Comparison of ENCODE assay signal across 16 cellular contexts in the genomic region with DNA sequence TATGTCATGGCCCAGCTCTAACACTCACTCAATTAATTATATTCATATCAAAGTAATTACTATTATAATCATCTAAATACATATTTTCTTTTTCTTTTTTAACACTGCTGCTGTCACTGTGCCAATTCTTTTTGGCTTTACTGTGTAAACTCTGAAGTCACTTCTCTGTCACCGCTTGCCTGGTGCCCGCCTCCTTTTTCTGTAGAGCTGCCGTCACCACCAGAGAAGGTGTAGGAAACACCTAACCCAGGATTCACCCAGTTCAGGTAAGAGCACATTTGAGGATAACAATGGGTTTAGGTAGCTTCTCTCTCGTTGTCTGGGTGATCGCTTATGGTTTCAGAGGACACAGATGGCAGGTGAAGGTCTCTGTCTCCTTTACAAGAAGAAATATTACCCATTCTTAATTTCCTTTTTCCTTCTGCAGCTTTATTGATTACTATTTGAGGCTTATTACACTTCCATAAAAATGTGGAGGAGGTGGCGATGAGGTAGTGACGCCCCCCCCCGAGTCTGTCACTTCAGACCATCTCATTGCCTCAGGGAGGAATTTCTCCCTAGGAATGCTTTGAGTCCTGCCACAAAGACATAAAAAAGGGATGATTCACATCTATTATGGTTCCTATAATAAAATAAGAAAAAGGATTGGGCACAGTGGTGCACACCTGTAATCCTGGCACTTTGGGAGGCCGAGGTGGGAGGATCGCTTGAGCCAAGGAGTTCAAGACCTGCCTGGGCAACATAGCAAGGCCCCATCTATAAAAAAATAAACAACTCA.
"Had no signal": no experiment of that assay in that cellular context is flagged by ENCODE, and none has a peak within 500 bp of the region (broad histone marks: within the 10 kb centered on the region; RNA-seq: fewer than 3 reads in every experiment).

No MANE protein-coding gene starts in this region.

- H3K27ac Mint-ChIP-seq: activated CD4-positive, alpha-beta memory T cell treated with anti-CD3 and anti-CD28 coated beads for 36 hours; naive thymus-derived CD4-positive, alpha-beta T cell; stimulated activated effector memory CD8-positive, alpha-beta T cell treated with anti-CD3 and anti-CD28 coated beads, Interleukin-12 subunit alpha, Interleukin-12 subunit beta, amount 100 ng/mL, for 72 hours; type B pancreatic cell had no signal

- H3K36me3 Mint-ChIP-seq: activated CD4-positive, alpha-beta memory T cell treated with anti-CD3 and anti-CD28 coated beads for 36 hours; naive thymus-derived CD4-positive, alpha-beta T cell; stimulated activated effector memory CD8-positive, alpha-beta T cell treated with anti-CD3 and anti-CD28 coated beads, Interleukin-12 subunit alpha, Interleukin-12 subunit beta, amount 100 ng/mL, for 72 hours; type B pancreatic cell had no signal

- H3K9me3 Mint-ChIP-seq: activated CD4-positive, alpha-beta memory T cell treated with anti-CD3 and anti-CD28 coated beads for 36 hours; naive thymus-derived CD4-positive, alpha-beta T cell; stimulated activated effector memory CD8-positive, alpha-beta T cell treated with anti-CD3 and anti-CD28 coated beads, Interleukin-12 subunit alpha, Interleukin-12 subunit beta, amount 100 ng/mL, for 72 hours; type B pancreatic cell had no signal

- DNase-seq: activated CD4-positive, alpha-beta memory T cell treated with anti-CD3 and anti-CD28 coated beads for 36 hours; activated CD4-positive, alpha-beta T cell treated with anti-CD3 and anti-CD28 coated beads for 1 hour; activated T-cell treated with anti-CD3 and anti-CD28 coated beads, Interleukin-2, amount 50 U/mL, for 48 hours; central memory CD4-positive, alpha-beta T cell; cortex of kidney; effector memory CD4-positive, alpha-beta T cell; kidney; naive thymus-derived CD4-positive, alpha-beta T cell; posterior cingulate gyrus; substantia nigra had no signal

- H3K9me3 ChIP-seq: gastroesophageal sphincter, neutrophil, right atrium auricular region had no signal

- H3K27me3 ChIP-seq: gastroesophageal sphincter, neutrophil, right atrium auricular region had no signal

- H3K36me3 ChIP-seq: gastroesophageal sphincter, neutrophil, right atrium auricular region had no signal

- H3K4me3 ChIP-seq: gastroesophageal sphincter, lung, right atrium auricular region had no signal

- H3K27me3 Mint-ChIP-seq: type B pancreatic cell had no signal

- H3K4me3 Mint-ChIP-seq: activated CD4-positive, alpha-beta memory T cell treated with anti-CD3 and anti-CD28 coated beads for 36 hours; naive thymus-derived CD4-positive, alpha-beta T cell; stimulated activated effector memory CD8-positive, alpha-beta T cell treated with anti-CD3 and anti-CD28 coated beads, Interleukin-12 subunit alpha, Interleukin-12 subunit beta, amount 100 ng/mL, for 72 hours; type B pancreatic cell had no signal

- H3K27ac ChIP-seq: neutrophil, right atrium auricular region had no signal

- H3K4me1 Mint-ChIP-seq: naive thymus-derived CD4-positive, alpha-beta T cell; stimulated activated effector memory CD8-positive, alpha-beta T cell treated with anti-CD3 and anti-CD28 coated beads, Interleukin-12 subunit alpha, Interleukin-12 subunit beta, amount 100 ng/mL, for 72 hours had no signal

- ATAC-seq: gastroesophageal sphincter; naive thymus-derived CD4-positive, alpha-beta T cell; stimulated activated effector memory CD8-positive, alpha-beta T cell treated with anti-CD3 and anti-CD28 coated beads, Interleukin-12 subunit alpha, Interleukin-12 subunit beta, amount 100 ng/mL, for 72 hours had no signal
